1 cellular context compared by ENCODE assay signal in the genomic region with DNA sequence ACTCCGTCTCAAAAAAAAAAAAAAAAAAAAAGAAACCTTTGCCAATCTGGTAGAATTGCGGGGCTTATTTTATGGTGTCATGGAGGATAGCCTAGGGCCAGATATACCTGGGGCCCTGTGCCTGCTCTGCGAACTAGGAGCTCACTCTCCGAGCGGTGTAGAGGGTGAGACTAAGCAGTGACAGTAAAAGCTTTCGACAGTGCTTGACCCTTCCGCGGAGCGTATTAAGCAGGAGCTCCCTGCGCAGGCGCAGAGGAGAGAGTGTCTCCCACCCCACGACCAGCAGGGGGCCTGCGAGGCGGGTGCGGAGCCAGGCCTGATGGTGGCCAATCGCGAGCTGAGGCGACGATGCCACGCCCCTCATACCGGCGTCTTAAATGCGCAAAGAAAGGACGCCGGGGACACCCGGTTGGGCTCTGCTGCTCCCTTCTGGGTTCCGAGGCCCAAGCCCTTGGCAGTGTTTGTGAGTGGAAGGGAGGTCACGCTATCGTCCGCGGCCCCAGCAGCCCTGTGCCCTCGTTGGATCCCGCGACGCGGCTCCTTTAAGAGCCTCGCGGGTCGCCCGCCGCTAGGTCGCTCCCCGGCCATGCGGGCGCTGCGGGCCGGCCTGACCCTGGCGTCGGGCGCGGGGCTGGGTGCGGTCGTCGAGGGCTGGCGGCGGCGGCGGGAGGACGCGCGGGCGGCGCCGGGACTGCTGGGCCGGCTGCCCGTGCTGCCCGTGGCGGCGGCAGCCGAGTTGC.
TF ChIP-seq lines count a peak whose summit lies in the region.

A gene (plus strand): TSS at position 402 of the 740 bp plus-strand sequence. CDS start 185 bp downstream, at position 587.

TF ChIP-seq in GM12878, 131 proteins besides CTCF, POLR2A, EP300 and RAD21 (continued from another document):
- TF ChIP-seq, protein P1, sequence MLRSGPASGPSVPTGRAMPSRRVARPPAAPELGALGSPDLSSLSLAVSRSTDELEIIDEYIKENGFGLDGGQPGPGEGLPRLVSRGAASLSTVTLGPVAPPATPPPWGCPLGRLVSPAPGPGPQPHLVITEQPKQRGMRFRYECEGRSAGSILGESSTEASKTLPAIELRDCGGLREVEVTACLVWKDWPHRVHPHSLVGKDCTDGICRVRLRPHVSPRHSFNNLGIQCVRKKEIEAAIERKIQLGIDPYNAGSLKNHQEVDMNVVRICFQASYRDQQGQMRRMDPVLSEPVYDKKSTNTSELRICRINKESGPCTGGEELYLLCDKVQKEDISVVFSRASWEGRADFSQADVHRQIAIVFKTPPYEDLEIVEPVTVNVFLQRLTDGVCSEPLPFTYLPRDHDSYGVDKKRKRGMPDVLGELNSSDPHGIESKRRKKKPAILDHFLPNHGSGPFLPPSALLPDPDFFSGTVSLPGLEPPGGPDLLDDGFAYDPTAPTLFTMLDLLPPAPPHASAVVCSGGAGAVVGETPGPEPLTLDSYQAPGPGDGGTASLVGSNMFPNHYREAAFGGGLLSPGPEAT (IDR thresholded peaks at IDR 0.05; ENCODE audit: low read depth) = peak; percentile 89
- TF ChIP-seq FOXK2 (IDR thresholded peaks at IDR 0.05) (no peak), FOXM1 (IDR thresholded peaks at IDR 0.05; ENCODE audit: low read depth, low read length) (no peak), RCOR1 (conservative IDR thresholded peaks at IDR 0.05; ENCODE audit: low read depth, low read length) (no peak), ZNF207 (IDR thresholded peaks at IDR 0.05; ENCODE audit: borderline replicate concordance) (peak; percentile 94), SREBF2 (IDR thresholded peaks at IDR 0.05; ENCODE audit: low read length) (no peak), ZNF274 (IDR thresholded peaks at IDR 0.05; ENCODE audit: insufficient read depth, insufficient read length) (no peak), NR2F1 (conservative IDR thresholded peaks at IDR 0.05) (peak; percentile 56), POLR2AphosphoS5 (IDR thresholded peaks at IDR 0.05; ENCODE audit: low read length) (peak; percentile 81), POLR2AphosphoS2 (IDR thresholded peaks at IDR 0.05; ENCODE audit: low read depth, low read length) (peak; percentile 86; the same call in 1 of the 2 replicates), SP1 (IDR thresholded peaks at IDR 0.05; ENCODE audit: low read depth, low read length) (peak; percentile 74), NR2C2 (IDR thresholded peaks at IDR 0.05; ENCODE audit: borderline replicate concordance, control insufficient read depth, insufficient read length, low read depth) (no peak), DPF2 (IDR thresholded peaks at IDR 0.05) (0 out of 2 replicates have a peak, but pooled peaks have one; percentile 49), IRF4 (IDR thresholded peaks at IDR 0.05; ENCODE audit: low read depth, low read length) (no peak), NFXL1 (IDR thresholded peaks at IDR 0.05; ENCODE audit: borderline replicate concordance) (no peak), NRF1 (conservative IDR thresholded peaks at IDR 0.05; ENCODE audit: low read depth, low read length) (peak; percentile 90), JUND (IDR thresholded peaks at IDR 0.05; ENCODE audit: low read depth, low read length) (no peak), MXI1 (IDR thresholded peaks at IDR 0.05; ENCODE audit: low read depth, low read length) (peak; percentile 20; the same call in 1 of the 2 replicates), YY1 (IDR thresholded peaks at IDR 0.05; ENCODE audit: low read depth, low read length) (peak; percentile 69; the same call in 1 of the 2 replicates), ZSCAN29 (IDR thresholded peaks at IDR 0.05) (no peak), RFX5 (IDR thresholded peaks at IDR 0.05; ENCODE audit: low read depth, low read length) (0 out of 2 replicates have a peak, but pooled peaks have one; percentile 19), SIX5 (IDR thresholded peaks at IDR 0.05; ENCODE audit: low read depth, low read length, severe bottlenecking) (no peak), ZNF384 (IDR thresholded peaks at IDR 0.05; ENCODE audit: borderline replicate concordance, low read depth, low read length) (peak; percentile 79), BHLHE40 (IDR thresholded peaks at IDR 0.05; ENCODE audit: borderline replicate concordance in 1 of 2, low read depth in 2 of 2, low read length in 1 of 2) (peak; percentile 9 to 31; a peak in 3 of 4 replicates), RUNX3 (IDR thresholded peaks at IDR 0.05; ENCODE audit: low read length) (0 out of 2 replicates have a peak, but pooled peaks have one; percentile 25), CHD2 (IDR thresholded peaks at IDR 0.05; ENCODE audit: borderline replicate concordance, low read depth, low read length) (no peak), SMARCA5 (IDR thresholded peaks at IDR 0.05) (peak; percentile 65; the same call in 1 of the 2 replicates), MYC (IDR thresholded peaks at IDR 0.05; ENCODE audit: insufficient read depth, insufficient read length, insufficient replicate concordance, low read length, severe bottlenecking) (peak; percentile 56), SMC3 (IDR thresholded peaks at IDR 0.05; ENCODE audit: borderline replicate concordance, low read length) (peak; percentile 22; the same call in 1 of the 2 replicates), IKZF1 (conservative IDR thresholded peaks at IDR 0.05) (peak; percentile 84), NBN (IDR thresholded peaks at IDR 0.05) (peak; percentile 86), CREB1 (IDR thresholded peaks at IDR 0.05; ENCODE audit: low read depth) (peak; percentile 85), HDGF (IDR thresholded peaks at IDR 0.05) (peak; percentile 80; the same call in 1 of the 2 replicates), SUPT20H (IDR thresholded peaks at IDR 0.05; ENCODE audit: borderline replicate concordance, control insufficient read depth, low read depth, low read length) (no peak), ZNF24 (IDR thresholded peaks at IDR 0.05) (no peak), SRF (IDR thresholded peaks at IDR 0.05; ENCODE audit: low read depth in 2 of 2, low read length in 2 of 2) (peak in 1 of 2 experiments; percentile 65; a peak in 1 of 4 replicates), CREM (IDR thresholded peaks at IDR 0.05; ENCODE audit: low read depth) (peak; percentile 70; the same call in 1 of the 2 replicates)
- TF ChIP-seq, protein P2, sequence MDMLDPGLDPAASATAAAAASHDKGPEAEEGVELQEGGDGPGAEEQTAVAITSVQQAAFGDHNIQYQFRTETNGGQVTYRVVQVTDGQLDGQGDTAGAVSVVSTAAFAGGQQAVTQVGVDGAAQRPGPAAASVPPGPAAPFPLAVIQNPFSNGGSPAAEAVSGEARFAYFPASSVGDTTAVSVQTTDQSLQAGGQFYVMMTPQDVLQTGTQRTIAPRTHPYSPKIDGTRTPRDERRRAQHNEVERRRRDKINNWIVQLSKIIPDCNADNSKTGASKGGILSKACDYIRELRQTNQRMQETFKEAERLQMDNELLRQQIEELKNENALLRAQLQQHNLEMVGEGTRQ (IDR thresholded peaks at IDR 0.05; ENCODE audit: borderline replicate concordance, low read depth, low read length) = no peak
- TF ChIP-seq, protein P3, sequence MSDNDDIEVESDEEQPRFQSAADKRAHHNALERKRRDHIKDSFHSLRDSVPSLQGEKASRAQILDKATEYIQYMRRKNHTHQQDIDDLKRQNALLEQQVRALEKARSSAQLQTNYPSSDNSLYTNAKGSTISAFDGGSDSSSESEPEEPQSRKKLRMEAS (IDR thresholded peaks at IDR 0.05; ENCODE audit: low read depth, low read length) = peak; percentile 64; the same call in 1 of the 2 replicates
- TF ChIP-seq, protein P4, sequence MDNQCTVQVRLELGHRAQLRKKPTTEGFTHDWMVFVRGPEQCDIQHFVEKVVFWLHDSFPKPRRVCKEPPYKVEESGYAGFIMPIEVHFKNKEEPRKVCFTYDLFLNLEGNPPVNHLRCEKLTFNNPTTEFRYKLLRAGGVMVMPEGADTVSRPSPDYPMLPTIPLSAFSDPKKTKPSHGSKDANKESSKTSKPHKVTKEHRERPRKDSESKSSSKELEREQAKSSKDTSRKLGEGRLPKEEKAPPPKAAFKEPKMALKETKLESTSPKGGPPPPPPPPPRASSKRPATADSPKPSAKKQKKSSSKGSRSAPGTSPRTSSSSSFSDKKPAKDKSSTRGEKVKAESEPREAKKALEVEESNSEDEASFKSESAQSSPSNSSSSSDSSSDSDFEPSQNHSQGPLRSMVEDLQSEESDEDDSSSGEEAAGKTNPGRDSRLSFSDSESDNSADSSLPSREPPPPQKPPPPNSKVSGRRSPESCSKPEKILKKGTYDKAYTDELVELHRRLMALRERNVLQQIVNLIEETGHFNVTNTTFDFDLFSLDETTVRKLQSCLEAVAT (IDR thresholded peaks at IDR 0.05) = peak; percentile 98
- TF ChIP-seq, protein P5, sequence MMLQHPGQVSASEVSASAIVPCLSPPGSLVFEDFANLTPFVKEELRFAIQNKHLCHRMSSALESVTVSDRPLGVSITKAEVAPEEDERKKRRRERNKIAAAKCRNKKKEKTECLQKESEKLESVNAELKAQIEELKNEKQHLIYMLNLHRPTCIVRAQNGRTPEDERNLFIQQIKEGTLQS (IDR thresholded peaks at IDR 0.05; ENCODE audit: borderline replicate concordance, extremely low read depth, low read depth, low read length) = peak; percentile 42; the same call in 1 of the 2 replicates
- TF ChIP-seq, protein P6, sequence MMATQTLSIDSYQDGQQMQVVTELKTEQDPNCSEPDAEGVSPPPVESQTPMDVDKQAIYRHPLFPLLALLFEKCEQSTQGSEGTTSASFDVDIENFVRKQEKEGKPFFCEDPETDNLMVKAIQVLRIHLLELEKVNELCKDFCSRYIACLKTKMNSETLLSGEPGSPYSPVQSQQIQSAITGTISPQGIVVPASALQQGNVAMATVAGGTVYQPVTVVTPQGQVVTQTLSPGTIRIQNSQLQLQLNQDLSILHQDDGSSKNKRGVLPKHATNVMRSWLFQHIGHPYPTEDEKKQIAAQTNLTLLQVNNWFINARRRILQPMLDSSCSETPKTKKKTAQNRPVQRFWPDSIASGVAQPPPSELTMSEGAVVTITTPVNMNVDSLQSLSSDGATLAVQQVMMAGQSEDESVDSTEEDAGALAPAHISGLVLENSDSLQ (IDR thresholded peaks at IDR 0.05) = peak; percentile 63; the same call in 1 of the 2 replicates
- TF ChIP-seq, protein P7, sequence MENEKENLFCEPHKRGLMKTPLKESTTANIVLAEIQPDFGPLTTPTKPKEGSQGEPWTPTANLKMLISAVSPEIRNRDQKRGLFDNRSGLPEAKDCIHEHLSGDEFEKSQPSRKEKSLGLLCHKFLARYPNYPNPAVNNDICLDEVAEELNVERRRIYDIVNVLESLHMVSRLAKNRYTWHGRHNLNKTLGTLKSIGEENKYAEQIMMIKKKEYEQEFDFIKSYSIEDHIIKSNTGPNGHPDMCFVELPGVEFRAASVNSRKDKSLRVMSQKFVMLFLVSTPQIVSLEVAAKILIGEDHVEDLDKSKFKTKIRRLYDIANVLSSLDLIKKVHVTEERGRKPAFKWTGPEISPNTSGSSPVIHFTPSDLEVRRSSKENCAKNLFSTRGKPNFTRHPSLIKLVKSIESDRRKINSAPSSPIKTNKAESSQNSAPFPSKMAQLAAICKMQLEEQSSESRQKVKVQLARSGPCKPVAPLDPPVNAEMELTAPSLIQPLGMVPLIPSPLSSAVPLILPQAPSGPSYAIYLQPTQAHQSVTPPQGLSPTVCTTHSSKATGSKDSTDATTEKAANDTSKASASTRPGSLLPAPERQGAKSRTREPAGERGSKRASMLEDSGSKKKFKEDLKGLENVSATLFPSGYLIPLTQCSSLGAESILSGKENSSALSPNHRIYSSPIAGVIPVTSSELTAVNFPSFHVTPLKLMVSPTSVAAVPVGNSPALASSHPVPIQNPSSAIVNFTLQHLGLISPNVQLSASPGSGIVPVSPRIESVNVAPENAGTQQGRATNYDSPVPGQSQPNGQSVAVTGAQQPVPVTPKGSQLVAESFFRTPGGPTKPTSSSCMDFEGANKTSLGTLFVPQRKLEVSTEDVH (IDR thresholded peaks at IDR 0.05; ENCODE audit: low read depth, partially characterized antibody) = no peak
TF ChIP-seq in GM12878: peak in this region for 32.
